8 cellular contexts compared by ENCODE assay signal in the genomic region with DNA sequence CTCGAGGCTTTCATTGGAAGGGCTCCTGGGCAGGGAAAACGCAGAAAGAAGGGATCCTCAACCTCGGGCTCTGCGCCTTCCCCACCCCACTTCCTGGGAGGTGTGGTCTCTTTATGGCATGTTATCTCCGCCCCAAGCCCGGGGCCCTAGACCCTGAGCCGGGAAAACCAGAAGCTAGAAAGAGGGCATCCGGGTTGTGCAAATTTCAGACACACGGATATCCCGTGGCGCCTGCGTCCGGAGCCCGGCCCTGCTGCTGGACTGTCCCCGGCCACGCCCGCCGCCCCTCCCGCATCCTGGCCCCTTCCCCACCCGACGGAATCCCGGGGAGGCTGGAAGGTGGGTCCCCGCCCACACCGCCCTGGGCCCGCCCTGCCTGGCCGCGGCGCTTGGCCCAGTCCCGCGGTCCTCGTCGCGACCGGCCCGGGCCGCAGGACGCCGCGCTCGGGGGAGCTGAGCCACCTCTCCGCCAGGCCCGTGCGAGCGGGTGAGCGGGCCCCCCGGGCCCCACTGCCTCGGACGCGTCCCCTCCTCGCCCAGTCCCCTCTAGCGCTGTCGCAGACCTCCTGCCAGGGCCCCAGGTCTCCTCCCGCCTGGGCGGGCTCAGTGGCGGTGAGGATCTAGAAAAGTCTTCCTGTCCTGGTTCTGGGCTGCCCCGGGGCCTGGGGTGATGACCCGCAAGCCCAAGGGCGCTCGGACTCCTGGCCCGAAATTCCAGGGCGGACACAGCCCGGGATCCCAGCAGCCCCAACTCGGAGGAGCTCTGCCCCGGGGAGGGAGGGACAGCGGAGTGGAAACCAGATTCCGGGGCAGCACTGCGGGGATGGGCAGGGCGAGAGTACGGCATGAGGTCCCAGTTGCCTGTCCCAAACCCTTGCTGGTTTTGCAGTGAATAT. TPM values are rescaled to one million over a fixed set of nuclear protein-coding genes. Genes with fewer than 3 reads are reported as not detected.
A peak's percentile ranks its signal among the peaks of the same experiment; 100 is the strongest.
DNase-seq lines count a peak whose midpoint lies in the region; ATAC-seq, FAIRE-seq and TF ChIP-seq lines count a peak whose summit lies in the region.

A gene with protein sequence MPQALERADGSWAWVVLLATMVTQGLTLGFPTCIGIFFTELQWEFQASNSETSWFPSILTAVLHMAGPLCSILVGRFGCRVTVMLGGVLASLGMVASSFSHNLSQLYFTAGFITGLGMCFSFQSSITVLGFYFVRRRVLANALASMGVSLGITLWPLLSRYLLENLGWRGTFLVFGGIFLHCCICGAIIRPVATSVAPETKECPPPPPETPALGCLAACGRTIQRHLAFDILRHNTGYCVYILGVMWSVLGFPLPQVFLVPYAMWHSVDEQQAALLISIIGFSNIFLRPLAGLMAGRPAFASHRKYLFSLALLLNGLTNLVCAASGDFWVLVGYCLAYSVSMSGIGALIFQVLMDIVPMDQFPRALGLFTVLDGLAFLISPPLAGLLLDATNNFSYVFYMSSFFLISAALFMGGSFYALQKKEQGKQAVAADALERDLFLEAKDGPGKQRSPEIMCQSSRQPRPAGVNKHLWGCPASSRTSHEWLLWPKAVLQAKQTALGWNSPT (plus strand): TSS at position 397 of the 896 bp plus-strand sequence. CDS start 5,683 bp downstream, outside the sequence.

- peak; percentile 43 for ATAC-seq in GM18505 (IDR thresholded peaks at IDR 0.05; ENCODE audit: unreplicated experiment)
- peak; percentile 94 for ATAC-seq in upper lobe of right lung

- no peaks in the 10 kb centered on the region; the same call in 1 of the 2 replicates for H3F3A ChIP-seq in MM.1S (ENCODE audit: insufficient read depth, low read length)

- H4K20me1 ChIP-seq in MM.1S (ENCODE audit: insufficient read depth, low read length), result no peaks in the 10 kb centered on the region

- intact Hi-C loops in upper lobe of right lung (cut with DNase I), result no loop called here

- H3K4me2 ChIP-seq in MM.1S (ENCODE audit: low read depth, low read length), result peak within 1 kb of the TSS; percentile 24; the same call in 1 of the 2 replicates

- peak; percentile 63 for TF ChIP-seq POLR2A in GM18505 (IDR thresholded peaks at IDR 0.05; ENCODE audit: borderline replicate concordance, extremely low read depth, insufficient read depth, insufficient read length)

- peak within 1 kb of the TSS; percentile 35; the same call in 1 of the 2 replicates for H2AFZ ChIP-seq in MM.1S (ENCODE audit: low read length)

- no peaks in the 10 kb centered on the region for H3K27me3 ChIP-seq in MM.1S (replicated peaks; ENCODE audit: insufficient read depth, low read length)
- H3K27me3 ChIP-seq in mononuclear cell (ENCODE audit: insufficient read depth, low read length), result no peaks in the 10 kb centered on the region
- no peaks in the 10 kb centered on the region for H3K27me3 ChIP-seq in upper lobe of right lung

- H3K9ac ChIP-seq in MM.1S (ENCODE audit: low read length), result no peak within 1 kb of the TSS

- DNase-seq in MM.1S, result no peak
- DNase-seq in activated T-cell treated with anti-CD3 and anti-CD28 coated beads for 1 hour (ENCODE audit: low read depth), result peak; percentile 38
- no peak for DNase-seq in epithelial cell of proximal tubule (ENCODE audit: low read depth)
- DNase-seq in upper lobe of right lung, result peak; percentile 98
- DNase-seq in NCI-H1092 treated with DMSO at 0.1 percent for 48 hours (lab: John Stamatoyannopoulos, UW), result no peak

- no peaks in the 10 kb centered on the region for H3K36me3 ChIP-seq in MM.1S (replicated peaks; ENCODE audit: insufficient read depth, low read length)
- H3K36me3 ChIP-seq in upper lobe of right lung, result no peaks in the 10 kb centered on the region

- peak; percentile 76 for FAIRE-seq in A204.1 (lab: Jason Lieb, UNC)

- H3K9me3 ChIP-seq in MM.1S (replicated peaks; ENCODE audit: insufficient read depth, low read length), result no peaks in the 10 kb centered on the region
- H3K9me3 ChIP-seq in mononuclear cell (ENCODE audit: low read depth, low read length), result no peaks in the 10 kb centered on the region
- H3K9me3 ChIP-seq in upper lobe of right lung, result no peaks in the 10 kb centered on the region

- no peaks in the 10 kb centered on the region for H3K79me2 ChIP-seq in MM.1S (ENCODE audit: low read length)

- peaks cover 5% of the 10 kb centered on the region; the same call in 1 of the 2 replicates for H3K4me1 ChIP-seq in MM.1S (ENCODE audit: low read length)
- peaks cover 56% of the 10 kb centered on the region for H3K4me1 ChIP-seq in mononuclear cell (ENCODE audit: insufficient read depth, low read length)
- H3K4me1 ChIP-seq in upper lobe of right lung, result peaks cover 50% of the 10 kb centered on the region

- H3K27ac ChIP-seq in MM.1S (ENCODE audit: low read length) (no peak within 1 kb of the TSS), upper lobe of right lung (peak within 1 kb of the TSS; percentile 93)

- H3K4me3 ChIP-seq in MM.1S (ENCODE audit: low read length) (no peak within 1 kb of the TSS), epithelial cell of proximal tubule (ENCODE audit: low read depth, low read length) (peak within 1 kb of the TSS; percentile 59), mononuclear cell (ENCODE audit: low read length) (peak within 1 kb of the TSS; percentile 53), upper lobe of right lung (peak within 1 kb of the TSS; percentile 69)

- H3K9me2 ChIP-seq in MM.1S (replicated peaks; ENCODE audit: insufficient read depth, low read length), result no peaks in the 10 kb centered on the region

- TF ChIP-seq CTCF in MM.1S (IDR thresholded peaks at IDR 0.05; ENCODE audit: low read length) (no peak), epithelial cell of proximal tubule (conservative IDR thresholded peaks at IDR 0.05; ENCODE audit: low read depth, low read length) (no peak), upper lobe of right lung (IDR thresholded peaks at IDR 0.05) (no peak)

RNA-seq across cellular contexts. Expression of the gene that starts here (rescaled TPM):
- total RNA-seq in epithelial cell of proximal tubule (15.1 and 15.9 TPM in 2 replicates), mononuclear cell (13.0 TPM), upper lobe of right lung (40.5 TPM)

Comparison
In these comparisons a context has a peak if more than half of its experiments do, and no peak if none do; other contexts are left out.
1. DNase-seq: peak in activated T-cell treated with anti-CD3 and anti-CD28 coated beads for 1 hour (single experiment) and upper lobe of right lung (single experiment); none in MM.1S (single experiment), epithelial cell of proximal tubule (single experiment) and NCI-H1092 treated with DMSO at 0.1 percent for 48 hours (single experiment).